8 cellular contexts compared by ENCODE assay signal in the genomic region with DNA sequence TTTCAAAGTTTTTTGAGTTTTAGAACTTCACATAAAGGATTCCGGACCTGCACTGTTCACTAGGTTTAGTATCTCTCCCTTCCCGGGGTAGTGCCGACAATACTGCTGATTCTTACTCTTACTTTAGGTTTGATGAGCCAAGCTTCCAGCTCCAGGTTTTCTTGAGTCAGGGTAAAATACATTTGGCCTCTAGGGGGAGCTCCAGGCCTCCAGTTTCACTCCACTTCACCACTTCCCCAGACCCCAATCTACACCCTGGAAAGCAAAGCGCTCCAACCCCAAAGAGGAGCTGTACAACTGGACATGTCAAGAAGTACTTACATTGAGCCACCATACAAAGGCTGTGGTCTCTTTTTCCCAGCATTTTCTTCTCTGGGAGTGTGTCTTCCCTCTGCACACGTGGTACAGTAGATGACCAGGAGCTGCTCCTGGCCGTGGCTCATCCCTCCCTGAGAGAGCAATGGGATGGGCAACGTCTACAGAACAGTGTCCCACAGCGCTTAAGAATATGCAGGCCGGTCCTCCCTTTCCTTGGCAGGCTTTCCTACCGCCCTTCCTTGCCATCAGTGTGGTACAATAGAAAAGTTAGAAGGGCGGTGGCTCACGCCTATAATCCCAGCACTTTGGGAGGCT.
DNase-seq lines count a peak whose midpoint lies in the region; ATAC-seq and TF ChIP-seq lines count a peak whose summit lies in the region.

No MANE protein-coding gene starts in this region.

- TF ChIP-seq CTCF in neutrophil (IDR thresholded peaks at IDR 0.05), result peak; percentile 56
- peak; percentile 42 to 76 (median 55) for TF ChIP-seq CTCF in testis (IDR thresholded peaks at IDR 0.05)

- 47 to 52% methylated on average over 11 to 12 of the region's 12 CpGs for WGBS in testis, 2 donors

- no peak for ATAC-seq in HG03139 (IDR thresholded peaks at IDR 0.05; ENCODE audit: unreplicated experiment)

- intact Hi-C loops in testis (cut with DNase I; ENCODE audit: low total_unique reads), result no loop called here

- H3K36me3 ChIP-seq in neutrophil (no peaks in the 10 kb centered on the region), testis (ENCODE audit: low read depth, missing control alignments) (no peaks in the 10 kb centered on the region)

- no peak overlapping the region for H3K27ac ChIP-seq in neutrophil
- no peak overlapping the region for H3K27ac ChIP-seq in testis

- H3K4me3 ChIP-seq in neutrophil (ENCODE audit: low read depth in 1 of 2, low read length in 1 of 2) (no peak overlapping the region), testis (peak overlapping the region in 1 of 2 donors; percentile 43)

- H3K27me3 ChIP-seq in neutrophil, result no peaks in the 10 kb centered on the region
- H3K27me3 ChIP-seq in testis, result no peaks in the 10 kb centered on the region

- H3K4me1 ChIP-seq in neutrophil (ENCODE audit: control insufficient read depth in 1 of 2, insufficient read depth in 1 of 2, low read depth in 1 of 2, low read length in 1 of 2), result peaks cover 6 to 18% of the 10 kb centered on the region in 2 experiments
- H3K4me1 ChIP-seq in testis, result no peaks in the 10 kb centered on the region

- DNase-seq in GDM1 (lab: John Stamatoyannopoulos, UW) (peak; percentile 55), HS-5 (ENCODE audit: low read depth) (peak; percentile 59), OCI-M1 (lab: John Stamatoyannopoulos, UW) (peak; percentile 89), fibroblast of gingiva (ENCODE audit: low read depth) (peak; percentile 66), testis (peak; percentile 88)
- DNase-seq in activated CD8-positive, alpha-beta memory T cell treated with anti-CD3 and anti-CD28 coated beads, Interleukin-2, amount 50 U/mL, for 4 hours, result peak; percentile 64

- TF ChIP-seq POLR2A in testis (IDR thresholded peaks at IDR 0.05), result no peak

- H3K9me3 ChIP-seq in neutrophil, result no peaks in the 10 kb centered on the region
- no peaks in the 10 kb centered on the region for H3K9me3 ChIP-seq in testis
